ENCODE assay signal across 8 cellular contexts in genomic region chr4:169010125-169011023, GRCh38. TPM values are rescaled to one million over a fixed set of nuclear protein-coding genes. Genes with fewer than 3 reads are reported as not detected.
DNase-seq lines count a peak whose midpoint lies in the region; FAIRE-seq and TF ChIP-seq lines count a peak whose summit lies in the region.

Gene CBR4, minus strand, starts transcription at chr4:169010255. Its CDS starts 166 bp downstream, at chr4:169010089.

- peak; percentile 89 for FAIRE-seq in H1 (lab: Jason Lieb, UNC)

- no peak within 1 kb of the TSS for H2BK15ac ChIP-seq in H1 (ENCODE audit: low read length)
- H2BK15ac ChIP-seq in mesenchymal stem cell (ENCODE audit: low read depth, poor library complexity, severe bottlenecking), result peak within 1 kb of the TSS; percentile 63

- POLR2A ChIA-PET in H1 (lab: Charles Lee; ENCODE audit: partially characterized antibody), result interaction anchor here (0.6 to 3.7 kb wide), 17 partner anchors 9 to 1063 kb away, joined by 3 to 12 read pairs (median 3); partner anchors contain the start of gene SH3RF1

- H3K4me3 ChIP-seq in H1 (ENCODE audit: extremely low read depth in 1 of 4, insufficient read depth in 2 of 4, low read depth in 3 of 4, low read length in 4 of 4), result peak within 1 kb of the TSS; percentile 78 to 89 (median 88)
- H3K4me3 ChIP-seq in mesenchymal stem cell (ENCODE audit: insufficient read depth in 1 of 2, low read depth in 1 of 2, low read length in 2 of 2), result peak within 1 kb of the TSS; percentile 76 to 96

- H3K36me3 ChIP-seq in H1 (ENCODE audit: control insufficient read depth in 2 of 4, insufficient read depth in 4 of 4, low read length in 3 of 4) (peaks cover 0 to 13% (median 3%) of the 10 kb centered on the region in 4 experiments; a peak in 3 of 8 replicates), mesenchymal stem cell (ENCODE audit: control insufficient read depth in 1 of 2, insufficient read depth in 2 of 2, low read depth in 1 of 2, low read length in 2 of 2) (peaks cover 0 to 4% of the 10 kb centered on the region in 2 experiments)

- H3K4me1 ChIP-seq in H1 (replicated peaks in 1 of 4; ENCODE audit: control insufficient read depth in 3 of 4, insufficient read depth in 4 of 4, low read length in 3 of 4) (peaks cover 0 to 3% (median under 1%) of the 10 kb centered on the region in 4 experiments; a peak in 3 of 7 replicates), mesenchymal stem cell (ENCODE audit: control insufficient read depth, insufficient read depth, low read depth, low read length) (peaks cover 3% of the 10 kb centered on the region)

- H3K56ac ChIP-seq in H1 (replicated peaks; ENCODE audit: insufficient read length, low read depth, low read length), result peak within 1 kb of the TSS; percentile 85

- peak; percentile 91 for DNase-seq in COLO829 (ENCODE audit: low spot score)
- peak; percentile 87 for DNase-seq in GM20000 (ENCODE audit: low spot score)
- DNase-seq in HT1080 (ENCODE audit: low read depth), result peak; percentile 99
- DNase-seq in NOMO-1 treated with DMSO at 0.1 percent for 48 hours (lab: John Stamatoyannopoulos, UW; ENCODE audit: unreplicated experiment), result peak; percentile 98
- DNase-seq in activated CD8-positive, alpha-beta memory T cell treated with anti-CD3 and anti-CD28 coated beads for 48 hours (ENCODE audit: low read depth in 2 of 3, low spot score in 2 of 3), result peak; percentile 67 to 85 (median 82)
- DNase-seq in H1 (ENCODE audit: low read depth in 1 of 2, low spot score in 2 of 2), result peak; percentile 88 to 98
- peak; percentile 99 for DNase-seq in mesenchymal stem cell
- peak; percentile 90 for DNase-seq in stimulated activated CD8-positive, alpha-beta memory T cell treated with anti-CD3 and anti-CD28 coated beads, Interleukin-15, amount 100 ng/mL, for 1 hour (ENCODE audit: low read depth)

- TF ChIP-seq RAD21 in H1 (IDR thresholded peaks at IDR 0.05 in 1 of 2, conservative IDR thresholded peaks at IDR 0.05 in 1 of 2; ENCODE audit: low read depth in 2 of 2, low read length in 2 of 2), result peak; percentile 4 to 6; a peak in 1 of 4 replicates

- CTCF ChIA-PET in H1 (lab: Charles Lee; ENCODE audit: partially characterized antibody), result interaction anchor here (0.6 to 4.7 kb wide), 20 partner anchors 9 to 480 kb away, joined by 3 to 38 read pairs (median 4); no protein-coding TSS in a partner anchor

- H3K14ac ChIP-seq in H1 (ENCODE audit: insufficient read length) (no peak within 1 kb of the TSS), mesenchymal stem cell (ENCODE audit: low read length in 2 of 2) (peak within 1 kb of the TSS in 1 of 2 experiments; percentile 79)

- TF ChIP-seq EP300 in H1 (IDR thresholded peaks at IDR 0.05; ENCODE audit: borderline replicate concordance in 1 of 2, low read depth in 2 of 2, low read length in 2 of 2), result no peak

- peak within 1 kb of the TSS; percentile 84 for H4K5ac ChIP-seq in H1 (ENCODE audit: insufficient read length, low read depth, low read length)

- H3K23me2 ChIP-seq in H1 (ENCODE audit: low read depth, low read length), result peaks cover 11% of the 10 kb centered on the region; the same call in 1 of the 2 replicates

- no peaks in the 10 kb centered on the region for H4K20me1 ChIP-seq in H1 (replicated peaks in 1 of 2; ENCODE audit: control insufficient read depth in 1 of 2, insufficient read depth in 2 of 2, low read length in 2 of 2)

- H2BK20ac ChIP-seq in H1 (ENCODE audit: low read length), result no peak within 1 kb of the TSS

- H3K79me2 ChIP-seq in H1 (ENCODE audit: control insufficient read depth in 1 of 2, insufficient read depth in 2 of 2, low read length in 2 of 2), result peaks cover 0 to 32% of the 10 kb centered on the region in 2 experiments; a peak in 2 of 4 replicates

- H3K79me1 ChIP-seq in H1 (ENCODE audit: low read depth, low read length), result peaks cover 2% of the 10 kb centered on the region; the same call in 1 of the 2 replicates
- peaks cover 11% of the 10 kb centered on the region for H3K79me1 ChIP-seq in mesenchymal stem cell (replicated peaks; ENCODE audit: low read length, poor library complexity, severe bottlenecking)

- peak within 1 kb of the TSS; percentile 88 to 95 (median 92) for H3K9ac ChIP-seq in H1 (replicated peaks in 1 of 4; ENCODE audit: extremely low read depth in 1 of 4, low read depth in 3 of 4, low read length in 3 of 4)
- peak within 1 kb of the TSS; percentile 94 for H3K9ac ChIP-seq in mesenchymal stem cell (ENCODE audit: low read length)

- no peak within 1 kb of the TSS for H2AK5ac ChIP-seq in H1 (ENCODE audit: low read depth, low read length)
- H2AK5ac ChIP-seq in mesenchymal stem cell (ENCODE audit: low read length, severe bottlenecking), result peak within 1 kb of the TSS; percentile 69

- H3K27me3 ChIP-seq in H1 (replicated peaks in 1 of 4; ENCODE audit: control insufficient read depth in 3 of 4, extremely low read depth in 1 of 4, insufficient read depth in 3 of 4, low read length in 3 of 4) (no peaks in the 10 kb centered on the region), mesenchymal stem cell (ENCODE audit: control insufficient read depth in 1 of 2, insufficient read depth in 1 of 2, low read length in 2 of 2) (no peaks in the 10 kb centered on the region)

- H3K4me2 ChIP-seq in H1 (ENCODE audit: insufficient read depth in 1 of 2, low read depth in 2 of 2, low read length in 2 of 2), result peak within 1 kb of the TSS; percentile 88 to 97
- H3K4me2 ChIP-seq in mesenchymal stem cell (ENCODE audit: low read length, poor library complexity, severe bottlenecking), result peak within 1 kb of the TSS; percentile 96

- H2BK12ac ChIP-seq in H1 (ENCODE audit: low read depth, low read length), result no peak within 1 kb of the TSS; the same call in 1 of the 2 replicates
- peak within 1 kb of the TSS in 1 of 2 experiments; percentile 39 for H2BK12ac ChIP-seq in mesenchymal stem cell (ENCODE audit: low read length in 2 of 2)

- H3K23ac ChIP-seq in H1 (ENCODE audit: insufficient read length) (no peak within 1 kb of the TSS), mesenchymal stem cell (ENCODE audit: low read length in 2 of 2) (peak within 1 kb of the TSS; percentile 69 to 90)

- H2BK5ac ChIP-seq in H1 (ENCODE audit: low read depth, low read length), result peak within 1 kb of the TSS; percentile 92
- H2BK5ac ChIP-seq in mesenchymal stem cell (ENCODE audit: low read depth, low read length, poor library complexity, severe bottlenecking), result peak within 1 kb of the TSS; percentile 89

- H4K91ac ChIP-seq in H1 (replicated peaks; ENCODE audit: insufficient read length, low read length), result peak within 1 kb of the TSS; percentile 61
- peak within 1 kb of the TSS; percentile 80 for H4K91ac ChIP-seq in mesenchymal stem cell (ENCODE audit: low read length)

- H4K8ac ChIP-seq in H1 (ENCODE audit: extremely low read depth, insufficient read depth, low read length) (peak within 1 kb of the TSS; percentile 95), mesenchymal stem cell (ENCODE audit: low read length) (peak within 1 kb of the TSS; percentile 97)

- WGBS in H1 (ENCODE audit: extremely low coverage in 1 of 2, insufficient coverage in 1 of 2, insufficient read length in 1 of 2, insufficient replicate concordance in 2 of 2, low coverage in 1 of 2, low lambda C conversion rate in 2 of 2, missing lambda C conversion rate in 1 of 2), 2 experiments, result 3% methylated on average over 44 of the region's 54 CpGs; no CpG with 5 or more reads in 1 of the 2 experiments
- WGBS in mesenchymal stem cell, result 1% methylated on average over 54 of the region's 54 CpGs

- H3K27ac ChIP-seq in H1 (ENCODE audit: low read depth, low read length), result peak within 1 kb of the TSS; percentile 88
- H3K27ac ChIP-seq in mesenchymal stem cell (ENCODE audit: low read length, poor library complexity, severe bottlenecking), result peak within 1 kb of the TSS; percentile 77

- H3K18ac ChIP-seq in H1 (ENCODE audit: extremely low read depth, low read length) (peak within 1 kb of the TSS; percentile 90), mesenchymal stem cell (ENCODE audit: low read depth in 1 of 2, low read length in 2 of 2) (peak within 1 kb of the TSS; percentile 91 to 94)

- H3K9me3 ChIP-seq in H1 (ENCODE audit: insufficient read depth in 2 of 2, low read depth in 1 of 2, low read length in 1 of 2), result no peaks in the 10 kb centered on the region
- no peaks in the 10 kb centered on the region for H3K9me3 ChIP-seq in mesenchymal stem cell (ENCODE audit: control insufficient read depth, low read length)

- TF ChIP-seq CTCF in GM20000 (IDR thresholded peaks at IDR 0.05; ENCODE audit: extremely low read depth, missing control alignments) (no peak), H1 (IDR thresholded peaks at IDR 0.05; ENCODE audit: control extremely low read depth in 1 of 3, insufficient read depth in 1 of 3, low read depth in 1 of 3, low read length in 3 of 3) (peak; percentile 8 to 15 (median 13); a peak in 3 of 4 replicates)

- H2BK120ac ChIP-seq in H1 (replicated peaks; ENCODE audit: low read depth, low read length) (no peak within 1 kb of the TSS), mesenchymal stem cell (ENCODE audit: low read depth, low read length) (peak within 1 kb of the TSS; percentile 42)

- H2AFZ ChIP-seq in H1 (ENCODE audit: low read length) (peak within 1 kb of the TSS; percentile 98), mesenchymal stem cell (ENCODE audit: low read depth, low read length) (peak within 1 kb of the TSS; percentile 95)

- peak; percentile 38 to 70 for TF ChIP-seq POLR2A in H1 (IDR thresholded peaks at IDR 0.05; ENCODE audit: control extremely low read depth in 1 of 2, low read depth in 2 of 2, low read length in 2 of 2)

- H3K4ac ChIP-seq in H1 (replicated peaks; ENCODE audit: insufficient read length, low read depth, low read length), result peak within 1 kb of the TSS; percentile 69
- H3K4ac ChIP-seq in mesenchymal stem cell (ENCODE audit: low read depth in 1 of 2, low read length in 2 of 2), result peak within 1 kb of the TSS; percentile 94

TF ChIP-seq in H1, 55 proteins besides CTCF, POLR2A, EP300 and RAD21 (continues in another document):
- TF ChIP-seq CHD2 (IDR thresholded peaks at IDR 0.05; ENCODE audit: low read length) (peak; percentile 40; the same call in 1 of the 2 replicates), JUN (IDR thresholded peaks at IDR 0.05; ENCODE audit: low read depth, low read length) (no peak), CBX5 (IDR thresholded peaks at IDR 0.05; ENCODE audit: low read depth, low read length) (no peak)

RNA-seq across cellular contexts. Expression of gene CBR4, which starts in this region (rescaled TPM):
- total RNA-seq in HT1080 (2014; rRNA removed; shearing (Covaris generic)), result 14.6 and 16.3 TPM in 2 replicates
- 15.8 and 19.1 TPM in 2 replicates for polyA plus RNA-seq in HT1080 (2015; cell fraction: cytosol; rRNA removed)
- polyA plus RNA-seq in HT1080 (2015; cell fraction: nucleus; rRNA removed), result 34.7 and 34.8 TPM in 2 replicates
- 29.5 and 30.6 TPM in 2 replicates for total RNA-seq in H1 (2021; fragmentation: NEBNext Ultra II Directional; extraction: Animal tissue kit (Norgen Biotek cat#: 25700))
- 7.3 and 8.6 TPM in 2 replicates for polyA plus RNA-seq in H1 (2011; rRNA removed)
- 10.4 TPM for polyA plus RNA-seq in H1 (2011; cell fraction: cytosol; rRNA removed)
- 6.0 TPM for polyA plus RNA-seq in H1 (2011; cell fraction: nucleus; rRNA removed)
- 12.7 to 16.0 TPM (median 15.1 TPM) in 4 replicates for polyA plus RNA-seq in H1 (2012, experiment 1 of 2)
- 1.9 TPM for polyA plus RNA-seq in H1 (2012, experiment 2 of 2)
- polyA plus RNA-seq in H1 (2013, experiment 1 of 2), result 18.1 TPM
- 16.8 TPM for polyA plus RNA-seq in H1 (2013, experiment 2 of 2)
- 10.1 and 14.5 TPM in 2 replicates for polyA minus RNA-seq in H1 (2011; rRNA and poly(A)+ RNA removed)
- polyA minus RNA-seq in H1 (2011; cell fraction: cytosol; rRNA and poly(A)+ RNA removed), result 9.8 TPM
- 21.6 TPM for polyA minus RNA-seq in H1 (2011; cell fraction: nucleus; rRNA and poly(A)+ RNA removed)
- polyA plus RNA-seq in mesenchymal stem cell (2013, experiment 1 of 2), result 6.7 TPM
- 6.3 TPM for polyA plus RNA-seq in mesenchymal stem cell (2013, experiment 2 of 2)

Comparison
In these comparisons a context has a peak if more than half of its experiments do, and no peak if none do; other contexts are left out.
1. Peak in every context shown above with its lines: DNase-seq, H3K4me3 ChIP-seq and H3K27ac ChIP-seq.